In the genomic region with DNA sequence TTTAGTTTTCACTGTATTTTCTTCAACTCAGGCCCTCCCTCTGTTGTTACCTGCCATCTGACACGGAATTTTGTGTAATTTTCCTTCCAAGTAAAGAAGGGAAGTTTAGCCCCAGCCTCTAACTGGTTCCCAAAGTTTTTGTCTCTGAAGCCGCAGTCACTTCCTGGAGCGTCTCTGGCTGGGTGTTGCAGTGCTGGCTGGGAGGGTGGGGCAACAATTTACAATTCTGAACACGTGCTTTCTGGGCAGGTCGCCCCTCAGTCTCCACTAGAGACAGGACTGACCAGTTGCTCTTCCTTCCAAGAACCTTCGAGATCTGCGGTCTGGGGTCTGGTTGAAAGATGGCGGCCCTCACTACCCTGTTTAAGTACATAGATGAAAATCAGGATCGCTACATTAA, we compare ENCODE assay signal across 9 cellular contexts. TPM values are rescaled to one million over a fixed set of nuclear protein-coding genes. Genes with fewer than 3 reads are reported as not detected.
DNase-seq lines count a peak whose midpoint lies in the region; ATAC-seq, FAIRE-seq and TF ChIP-seq lines count a peak whose summit lies in the region.
"Had no signal": no experiment of that assay in that cellular context is flagged by ENCODE, and none has a peak within 500 bp of the region (broad histone marks: within the 10 kb centered on the region; RNA-seq: fewer than 3 reads in every experiment).

No MANE protein-coding gene starts in this region.

- H3K36me3 Mint-ChIP-seq in MCF 10A (ENCODE audit: insufficient read depth, unreplicated experiment) = peaks cover 40% of the 10 kb centered on the region

- ATAC-seq in HG03139 (IDR thresholded peaks at IDR 0.05; ENCODE audit: unreplicated experiment) = peak; percentile 41

- peak overlapping the region; percentile 62 for H3K9ac ChIP-seq in SU-DHL-6 (ENCODE audit: low read length)
- peak overlapping the region; percentile 51 to 64 for H3K9ac ChIP-seq in kidney (ENCODE audit: low read length in 2 of 2)

- FAIRE-seq in kidney (lab: Jason Lieb, UNC) = peak; percentile 52
- FAIRE-seq: A204.1 had no signal

- H3K36me3 ChIP-seq in SU-DHL-6 (ENCODE audit: low read length) (peaks cover 20% of the 10 kb centered on the region), kidney (ENCODE audit: control insufficient read depth in 1 of 2, insufficient read depth in 2 of 2, low read length in 2 of 2) (peaks cover 12 to 23% of the 10 kb centered on the region in 2 donors)

- no peaks in the 10 kb centered on the region for H3K27me3 ChIP-seq in SU-DHL-6 (ENCODE audit: low read length)

- H3K79me2 ChIP-seq in SU-DHL-6 (ENCODE audit: insufficient read depth, low read length) = peaks cover 49% of the 10 kb centered on the region

- CTCF ChIA-PET in MCF 10A (lab: Yijun Ruan, JAX) = interaction anchor here (0.7 to 6.0 kb wide), 5 partner anchors 47 to 317 kb away, joined by 3 to 57 read pairs (median 4); no protein-coding TSS in a partner anchor

- H2AFZ ChIP-seq in SU-DHL-6 (ENCODE audit: low read depth, low read length, severe bottlenecking) = peak overlapping the region; percentile 28

- peak overlapping the region; percentile 71 for H3K4me3 Mint-ChIP-seq in MCF 10A (ENCODE audit: unreplicated experiment)

- peaks cover 33% of the 10 kb centered on the region for H3F3A ChIP-seq in SU-DHL-6 (ENCODE audit: insufficient read depth)

- peak overlapping the region; percentile 83 for H3K27ac ChIP-seq in SU-DHL-6 (ENCODE audit: low read depth, low read length)
- H3K27ac ChIP-seq in kidney (ENCODE audit: low read depth in 2 of 2, low read length in 2 of 2) = peak overlapping the region; percentile 72 to 95

- peak; percentile 47 for DNase-seq in activated CD4-positive, CD25-positive, alpha-beta regulatory T cell treated with anti-CD3 and anti-CD28 coated beads, Interleukin-2, amount 50 U/mL, for 72 hours
- DNase-seq in activated CD4-positive, CD25-positive, alpha-beta regulatory T cell (lab: John Stamatoyannopoulos, UW) = no peak
- DNase-seq in MCF 10A (ENCODE audit: unreplicated experiment) = peak; percentile 69
- DNase-seq in kidney = peak; percentile 91
- peak; percentile 8 to 23 (median 13) for DNase-seq in stimulated activated CD4-positive, alpha-beta T cell treated with anti-CD3 and anti-CD28 coated beads, TNF-alpha, amount 100 ng/mL, for 24 hours (ENCODE audit: low read depth in 3 of 3)
- no peak for DNase-seq in NCI-H2081 (lab: John Stamatoyannopoulos, UW)

- 0 out of 2 replicates have a peak, but pooled peaks cover under 1% of the 10 kb centered on the region for H4K20me1 ChIP-seq in SU-DHL-6 (ENCODE audit: low read depth, low read length)

- no TSS peak for BruUV-seq in MCF 10A (replicated peaks; lab: Mats Ljungman, UMichigan)

- H3K4me3 ChIP-seq in SU-DHL-6 (ENCODE audit: insufficient read depth, low read length, poor library complexity, severe bottlenecking) = peak overlapping the region; percentile 74
- peak overlapping the region; percentile 53 to 63 for H3K4me3 ChIP-seq in kidney (ENCODE audit: low read length in 2 of 2)

- POLR2A ChIA-PET in MCF 10A (lab: Yijun Ruan, JAX) = interaction anchor here (0.6 to 2.7 kb wide), 4 partner anchors 42 to 139 kb away, joined by 3 to 13 read pairs (median 3); no protein-coding TSS in a partner anchor

- peaks cover 22% of the 10 kb centered on the region for H3K4me1 Mint-ChIP-seq in MCF 10A (ENCODE audit: insufficient read depth, unreplicated experiment)

- H3K27ac Mint-ChIP-seq in MCF 10A (ENCODE audit: low read depth, unreplicated experiment) = peak overlapping the region; percentile 88

- H3K9me3 ChIP-seq in SU-DHL-6 (ENCODE audit: insufficient read depth, low read length) (no peaks in the 10 kb centered on the region), kidney (ENCODE audit: control insufficient read depth in 1 of 2, low read length in 2 of 2) (no peaks in the 10 kb centered on the region)

- TF ChIP-seq CTCF in SU-DHL-6 (IDR thresholded peaks at IDR 0.05; ENCODE audit: insufficient read depth, low read length, poor library complexity, severe bottlenecking) (no peak), MCF 10A (IDR thresholded peaks at IDR 0.05; ENCODE audit: unreplicated experiment) (no peak), kidney (IDR thresholded peaks at IDR 0.05; ENCODE audit: borderline replicate concordance, extremely low read depth, insufficient read depth) (no peak)

- peaks cover 25 to 33% of the 10 kb centered on the region in 2 donors for H3K4me1 ChIP-seq in kidney (ENCODE audit: control insufficient read depth in 1 of 2, insufficient read depth in 1 of 2, low read depth in 1 of 2, low read length in 2 of 2)

- H3K9me3 Mint-ChIP-seq in MCF 10A (ENCODE audit: unreplicated experiment) = no peaks in the 10 kb centered on the region

- H3K27me3 Mint-ChIP-seq in MCF 10A (ENCODE audit: insufficient read depth, unreplicated experiment) = no peaks in the 10 kb centered on the region

- peak overlapping the region; percentile 99 for H3K4me2 ChIP-seq in SU-DHL-6 (ENCODE audit: low read depth, low read length, poor library complexity, severe bottlenecking)

- H3K9me2 ChIP-seq in SU-DHL-6 (replicated peaks; ENCODE audit: insufficient read depth, low read length) = no peaks in the 10 kb centered on the region

- intact Hi-C loops in MCF 10A (cut with micrococcal nuclease) (loop anchor here (2.0 to 5.0 kb wide), 2 partner anchors 53 to 207 kb away; a partner anchor contains a TSS), kidney (cut with DNase I) (no loop called here)

RNA-seq across cellular contexts. Expression of a gene that starts 3.5 kb away (rescaled TPM):
- 194 and 219 TPM in 2 replicates for total RNA-seq in MCF 10A (2022)
- 740 TPM for total RNA-seq in kidney
- polyA plus RNA-seq in kidney (ENCODE audit: insufficient read depth, low read depth, low replicate concordance) = 499 TPM

RNA-seq across cellular contexts. Expression of a gene that starts 34.7 kb away (rescaled TPM):
- total RNA-seq in MCF 10A (2022) (not detected in 2 replicates), kidney (1.4 TPM)
- 2.9 TPM for polyA plus RNA-seq in kidney (ENCODE audit: insufficient read depth, low read depth, low replicate concordance)

RNA-seq across cellular contexts. Expression of a gene that starts 42.5 kb away (rescaled TPM):
- total RNA-seq in MCF 10A (2022) (not detected in 2 replicates), kidney (0.09 TPM)
- polyA plus RNA-seq in kidney (ENCODE audit: insufficient read depth, low read depth, low replicate concordance) = not detected

Comparison
In these comparisons a context has a peak if more than half of its experiments do, and no peak if none do; other contexts are left out.
1. DNase-seq: peak in activated CD4-positive, CD25-positive, alpha-beta regulatory T cell treated with anti-CD3 and anti-CD28 coated beads, Interleukin-2, amount 50 U/mL, for 72 hours (single experiment), MCF 10A (single experiment), kidney (single experiment) and stimulated activated CD4-positive, alpha-beta T cell treated with anti-CD3 and anti-CD28 coated beads, TNF-alpha, amount 100 ng/mL, for 24 hours (3 of 3); none in activated CD4-positive, CD25-positive, alpha-beta regulatory T cell (0 of 4) and NCI-H2081 (0 of 2).